8 cellular contexts compared by ENCODE assay signal in genomic region chr10:92573091-92573797, GRCh38. TPM values are rescaled to one million over a fixed set of nuclear protein-coding genes. Genes with fewer than 3 reads are reported as not detected.
A peak's percentile ranks its signal among the peaks of the same experiment; 100 is the strongest.
DNase-seq lines count a peak whose midpoint lies in the region; ATAC-seq and TF ChIP-seq lines count a peak whose summit lies in the region.

No MANE protein-coding gene starts in this region.

- peak overlapping the region; percentile 100 for H2AFZ ChIP-seq in DND-41 (ENCODE audit: low read depth, low read length)

- TF ChIP-seq CTCF in DND-41 (IDR thresholded peaks at IDR 0.05; ENCODE audit: borderline replicate concordance, extremely low read depth, low read length, poor library complexity, severe bottlenecking) (peak; percentile 6), HEK293 (tag by site-specific recombination; IDR thresholded peaks at IDR 0.05) (peak; percentile 5; the same call in 1 of the 2 replicates), omental fat pad (IDR thresholded peaks at IDR 0.05) (no peak)

- peaks cover 9% of the 10 kb centered on the region for H3K36me3 Mint-ChIP-seq in activated naive CD4-positive, alpha-beta T cell treated with anti-CD3 and anti-CD28 coated beads, Interleukin-2, amount 10 ng/mL, durations not matched to agents 7 days and 5 days

- intact Hi-C loops in head of caudate nucleus (cut with DNase I) = no loop called here

- DNase-seq in DND-41 = peak; percentile 43
- peak; percentile 68 for DNase-seq in OCI-M1 (lab: John Stamatoyannopoulos, UW)
- peak; percentile 53 for DNase-seq in activated naive CD4-positive, alpha-beta T cell treated with anti-CD3 and anti-CD28 coated beads, Interleukin-2, amount 10 ng/mL, durations not matched to agents 7 days and 5 days
- peak in 39 of 42 donors; percentile 6 to 60 (median 30) for DNase-seq in head of caudate nucleus
- no peak for DNase-seq in omental fat pad (ENCODE audit: low spot score)
- DNase-seq in HPDE6-E6E7 (ENCODE audit: extremely low spot score) = no peak

- H3K4me1 ChIP-seq in DND-41 (ENCODE audit: insufficient read depth, low read length) (peaks cover 31% of the 10 kb centered on the region), HEK293 (ENCODE audit: control insufficient read depth, insufficient read depth, low read length) (peaks cover 15% of the 10 kb centered on the region)

- H3K36me3 ChIP-seq in DND-41 (ENCODE audit: insufficient read depth, low read length) (peaks cover 11% of the 10 kb centered on the region), HEK293 (ENCODE audit: control insufficient read depth in 2 of 2, insufficient read depth in 1 of 2, low read length in 2 of 2) (peaks cover 0 to 5% of the 10 kb centered on the region in 2 experiments; a peak in 2 of 3 replicates)

- peak overlapping the region; percentile 91 for H3K27ac ChIP-seq in DND-41 (ENCODE audit: low read length)
- peak overlapping the region; percentile 95 for H3K27ac ChIP-seq in HEK293 (ENCODE audit: extremely low read depth, low read depth, low read length)

- peaks cover 12% of the 10 kb centered on the region; the same call in 1 of the 2 replicates for H4K20me1 ChIP-seq in DND-41 (ENCODE audit: insufficient read depth, low read length)

- H3K9me3 ChIP-seq in DND-41 (ENCODE audit: insufficient read depth, low read length, severe bottlenecking) (no peaks in the 10 kb centered on the region), HEK293 (ENCODE audit: control insufficient read depth, insufficient read depth, low read depth, low read length) (no peaks in the 10 kb centered on the region)

- H3K9ac ChIP-seq in DND-41 (ENCODE audit: low read depth, low read length) = peak overlapping the region; percentile 93

- peaks cover 34% of the 10 kb centered on the region for H3K4me1 Mint-ChIP-seq in activated naive CD4-positive, alpha-beta T cell treated with anti-CD3 and anti-CD28 coated beads, Interleukin-2, amount 10 ng/mL, durations not matched to agents 7 days and 5 days

- CTCF ChIA-PET in HEK293 (lab: Yijun Ruan, JAX) = interaction anchor here (0.7 to 6.7 kb wide), 5 partner anchors 19 to 61 kb away, joined by 3 to 71 read pairs (median 8); partner anchors contain the start of gene KIF11
- CTCF ChIA-PET in activated naive CD4-positive, alpha-beta T cell treated with anti-CD3 and anti-CD28 coated beads, Interleukin-2, amount 10 ng/mL, durations not matched to agents 7 days and 5 days (lab: Charles Lee) = interaction anchor here (0.7 to 8.6 kb wide), 3 partner anchors 15 to 55 kb away, joined by 3 to 98 read pairs (median 20); partner anchors contain the start of gene KIF11

- H3K4me3 Mint-ChIP-seq in activated naive CD4-positive, alpha-beta T cell treated with anti-CD3 and anti-CD28 coated beads, Interleukin-2, amount 10 ng/mL, durations not matched to agents 7 days and 5 days = peak overlapping the region; percentile 81

- no peaks in the 10 kb centered on the region for H3K27me3 Mint-ChIP-seq in activated naive CD4-positive, alpha-beta T cell treated with anti-CD3 and anti-CD28 coated beads, Interleukin-2, amount 10 ng/mL, durations not matched to agents 7 days and 5 days

- peak overlapping the region; percentile 90 for H3K4me2 ChIP-seq in DND-41 (ENCODE audit: insufficient read depth, low read length)

- no peaks in the 10 kb centered on the region for H3K27me3 ChIP-seq in DND-41 (ENCODE audit: insufficient read depth, low read length, poor library complexity)

- peak overlapping the region; percentile 76 to 95 for H3K4me3 ChIP-seq in DND-41 (ENCODE audit: low read depth in 1 of 2, low read length in 2 of 2)
- H3K4me3 ChIP-seq in HEK293 (ENCODE audit: low read depth, low read length) = peak overlapping the region; percentile 84

- H3K79me2 ChIP-seq in DND-41 (ENCODE audit: insufficient read depth, low read length) = peaks cover 54% of the 10 kb centered on the region

- H3K9me3 Mint-ChIP-seq in activated naive CD4-positive, alpha-beta T cell treated with anti-CD3 and anti-CD28 coated beads, Interleukin-2, amount 10 ng/mL, durations not matched to agents 7 days and 5 days = no peaks in the 10 kb centered on the region

- peak overlapping the region; percentile 83 for H3K27ac Mint-ChIP-seq in activated naive CD4-positive, alpha-beta T cell treated with anti-CD3 and anti-CD28 coated beads, Interleukin-2, amount 10 ng/mL, durations not matched to agents 7 days and 5 days

- POLR2A ChIA-PET in HEK293 (lab: Yijun Ruan, JAX) = interaction anchor here (1.0 to 2.6 kb wide), 10 partner anchors 18 to 283 kb away, joined by 3 to 15 read pairs (median 5); partner anchors contain the start of genes CPEB3, HHEX, KIF11 and MARCHF5

- ATAC-seq in DND-41 (ENCODE audit: insufficient read depth, low read depth) (peak; percentile 42), omental fat pad (ENCODE audit: low FRiP score) (peak; percentile 41), GM18502 (IDR thresholded peaks at IDR 0.05; ENCODE audit: poor library complexity, unreplicated experiment) (no peak)

TF ChIP-seq in HEK293, 187 proteins besides CTCF, POLR2A, EP300 and RAD21 (continues in another document):
- TF ChIP-seq ZNF202 (tag by site-specific recombination; IDR thresholded peaks at IDR 0.05; ENCODE audit: borderline replicate concordance) (0 out of 2 replicates have a peak, but pooled peaks have one; percentile 4), GLIS2 (tag by site-specific recombination; IDR thresholded peaks at IDR 0.05) (peak; percentile 94), ZNF561 (tag by site-specific recombination; IDR thresholded peaks at IDR 0.05; ENCODE audit: borderline replicate concordance) (peak; percentile 31; the same call in 1 of the 2 replicates), PRDM10 (tag by site-specific recombination; IDR thresholded peaks at IDR 0.05) (peak; percentile 71), ZBTB17 (tag by site-specific recombination; IDR thresholded peaks at IDR 0.05) (peak; percentile 33; the same call in 1 of the 2 replicates), PATZ1 (tag by site-specific recombination; IDR thresholded peaks at IDR 0.05) (0 out of 2 replicates have a peak, but pooled peaks have one; percentile 4), ZNF600 (tag by site-specific recombination; IDR thresholded peaks at IDR 0.05) (no peak), SCRT2 (tag by site-specific recombination; IDR thresholded peaks at IDR 0.05) (no peak), ZNF398 (tag by site-specific recombination; IDR thresholded peaks at IDR 0.05) (peak; percentile 30; the same call in 1 of the 2 replicates), ZFHX2 (tag by site-specific recombination; conservative IDR thresholded peaks at IDR 0.05) (peak; percentile 25; the same call in 1 of the 2 replicates), GLIS1 (tag by site-specific recombination; IDR thresholded peaks at IDR 0.05) (peak; percentile 49)

RNA-seq across cellular contexts. Expression of gene IDE, which starts 0.6 kb away (rescaled TPM):
- 10 to 100 TPM; 17.4 to 42.7 (median 21.8) TPM for total RNA-seq in omental fat pad

RNA-seq across cellular contexts. Expression of gene KIF11, which starts 19.7 kb away (rescaled TPM):
- total RNA-seq in omental fat pad = 1 to 10 TPM in 1 of 4 donors, under 1 TPM in 3; 0.37 to 2.2 (median 0.69) TPM

Comparison
In these comparisons a context has a peak if more than half of its experiments do, and no peak if none do; other contexts are left out.
1. DNase-seq: peak in DND-41 (single experiment), OCI-M1 (single experiment), activated naive CD4-positive, alpha-beta T cell treated with anti-CD3 and anti-CD28 coated beads, Interleukin-2, amount 10 ng/mL, durations not matched to agents 7 days and 5 days (single experiment) and head of caudate nucleus (39 of 42); none in omental fat pad (single experiment) and HPDE6-E6E7 (single experiment).
2. CTCF ChIP-seq: peak in DND-41 (single experiment) and HEK293 (single experiment); none in omental fat pad (0 of 3).